ENCODE assay signal across 12 cellular contexts in genomic region chr2:112087346-112088020, GRCh38. TPM values are rescaled to one million over a fixed set of nuclear protein-coding genes. Genes with fewer than 3 reads are reported as not detected.
DNase-seq lines count a peak whose midpoint lies in the region; ATAC-seq, FAIRE-seq and TF ChIP-seq lines count a peak whose summit lies in the region.
"Had no signal": no experiment of that assay in that cellular context is flagged by ENCODE, and none has a peak within 500 bp of the region (broad histone marks: within the 10 kb centered on the region; RNA-seq: fewer than 3 reads in every experiment).

No MANE protein-coding gene starts in this region.

- no peaks in the 10 kb centered on the region for H3K27me3 Mint-ChIP-seq in effector memory CD8-positive, alpha-beta T cell
- peaks cover 2% of the 10 kb centered on the region; the same call in 1 of the 2 replicates for H3K27me3 Mint-ChIP-seq in HFFc6 (ENCODE audit: insufficient read depth)

- H3K36me3 Mint-ChIP-seq in effector memory CD8-positive, alpha-beta T cell (ENCODE audit: insufficient read depth): peaks cover 57% of the 10 kb centered on the region
- peaks cover 69% of the 10 kb centered on the region for H3K36me3 Mint-ChIP-seq in HFFc6 (ENCODE audit: low read depth)

- H3K4me1 Mint-ChIP-seq in effector memory CD8-positive, alpha-beta T cell (ENCODE audit: low read depth in 2 of 2): peaks cover 6 to 20% of the 10 kb centered on the region in 2 donors
- H3K4me1 Mint-ChIP-seq in HFFc6 (ENCODE audit: low read depth): peaks cover 32% of the 10 kb centered on the region
- H3K4me1 Mint-ChIP-seq: GM23338 had no signal

- H3K9me3 Mint-ChIP-seq in effector memory CD8-positive, alpha-beta T cell: no peaks in the 10 kb centered on the region
- H3K9me3 Mint-ChIP-seq in HFFc6: no peaks in the 10 kb centered on the region
- H3K9me3 Mint-ChIP-seq: GM23338 had no signal

- TF ChIP-seq CTCF in HFFc6 (IDR thresholded peaks at IDR 0.05): no peak

- H3K27ac Mint-ChIP-seq in effector memory CD8-positive, alpha-beta T cell: peak overlapping the region; percentile 23 to 35
- H3K27ac Mint-ChIP-seq in HFFc6: no peak overlapping the region
- H3K27ac Mint-ChIP-seq: GM23338 had no signal

- in situ Hi-C loops in G401 (cut with HindIII; ENCODE audit: low sequenced_read_pairs): no loop called here

- no peak for DNase-seq in GM12892 (ENCODE audit: insufficient read length)
- no peak for DNase-seq in effector memory CD8-positive, alpha-beta T cell
- DNase-seq in G401 (ENCODE audit: low spot score): no peak
- DNase-seq in HFFc6: no peak
- DNase-seq in anterior cingulate cortex (lab: John Stamatoyannopoulos, UW): no peak
- DNase-seq in stimulated activated CD4-positive, alpha-beta T cell treated with anti-CD3 and anti-CD28 coated beads, Interleukin-4, amount 100 ng/mL, for 1 hour: no peak
- DNase-seq: activated CD4-positive, CD25-positive, alpha-beta regulatory T cell treated with anti-CD3 and anti-CD28 coated beads, Interleukin-2, amount 50 U/mL, for 72 hours; SJCRH30 had no signal

- H3K4me3 Mint-ChIP-seq in effector memory CD8-positive, alpha-beta T cell: no peak overlapping the region
- no peak overlapping the region for H3K4me3 Mint-ChIP-seq in HFFc6
- H3K4me3 Mint-ChIP-seq: GM23338 had no signal

- FAIRE-seq in GM12892 (lab: Jason Lieb, UNC): peak; percentile 76

- ATAC-seq in GM19468 (IDR thresholded peaks at IDR 0.05; ENCODE audit: extremely low read depth, unreplicated experiment) (peak; percentile 39), HG03095 (IDR thresholded peaks at IDR 0.05; ENCODE audit: unreplicated experiment) (peak; percentile 63)
- no peak for ATAC-seq in effector memory CD8-positive, alpha-beta T cell (replicated peaks)
- ATAC-seq: GM23338, sciatic nerve had no signal

- no peak for TF ChIP-seq POLR2A in GM12892 (IDR thresholded peaks at IDR 0.05; ENCODE audit: low read depth, low read length)

RNA-seq across cellular contexts. Expression of gene TMEM87B, which starts 32.4 kb away (rescaled TPM):
- 25.9 TPM for polyA plus RNA-seq in GM12892 (2012; ENCODE audit: missing spikeins)
- 12.4 and 13.8 TPM in 2 replicates for total RNA-seq in G401 (2014; rRNA removed; shearing (Covaris generic))
- total RNA-seq in HFFc6 (2021; fragmentation: NEBNext Ultra II Directional; extraction: Animal tissue kit (Norgen Biotek cat#: 25700)): 10 to 100 TPM; 37.9 to 51.6 (median 39.7) TPM

RNA-seq across cellular contexts. Expression of gene FBLN7, which starts 50.7 kb away (rescaled TPM):
- not detected for polyA plus RNA-seq in GM12892 (2012; ENCODE audit: missing spikeins)
- not detected in 2 replicates for total RNA-seq in G401 (2014; rRNA removed; shearing (Covaris generic))
- total RNA-seq in HFFc6 (2021; fragmentation: NEBNext Ultra II Directional; extraction: Animal tissue kit (Norgen Biotek cat#: 25700)): 1 to 10 TPM; 1.9 to 8.0 (median 7.2) TPM
- total RNA-seq: GM23338 had no signal
